8 cellular contexts compared by ENCODE assay signal in the genomic region with DNA sequence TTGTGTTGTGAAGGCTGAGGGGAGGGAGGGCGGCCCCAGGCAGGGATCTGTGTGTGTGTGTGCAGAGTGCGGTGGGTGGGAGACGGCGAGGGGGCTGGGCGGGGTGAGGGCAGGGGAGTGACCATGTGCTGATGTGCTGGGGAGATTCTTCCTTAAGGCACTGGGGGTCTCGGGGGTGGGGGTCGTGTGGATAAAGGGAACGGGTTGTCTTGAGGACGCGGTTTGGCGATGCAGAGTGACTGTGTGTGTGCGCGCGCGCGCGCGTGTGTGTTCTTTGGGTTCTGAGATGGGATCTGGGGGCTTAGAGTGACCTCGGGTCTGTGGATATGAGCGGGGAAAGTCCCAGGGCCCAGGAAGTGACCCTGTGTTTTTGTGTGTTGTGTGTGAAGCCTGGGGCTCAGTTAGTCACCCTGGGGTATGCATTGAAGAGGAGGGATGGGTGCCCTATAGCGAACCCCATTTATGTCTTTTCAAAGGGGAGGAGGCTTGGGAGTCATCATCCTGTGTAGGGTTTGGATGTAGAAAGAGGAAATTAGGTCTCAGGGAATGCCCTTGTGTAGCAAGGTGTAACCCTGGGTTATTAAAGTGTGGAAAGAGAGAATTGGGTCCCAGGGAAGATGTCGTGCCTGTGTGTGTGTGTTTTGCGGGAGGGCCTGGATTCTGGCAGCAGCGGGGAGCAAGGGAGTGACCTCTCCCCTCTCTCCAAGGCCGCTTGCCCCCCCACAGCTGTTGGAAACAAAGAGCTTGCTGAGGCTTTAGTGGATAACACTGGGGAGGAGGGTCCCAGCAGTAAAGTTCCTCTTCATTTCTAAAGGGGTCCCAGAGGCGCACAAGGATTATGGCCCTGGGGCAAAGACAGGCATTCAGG. TPM values are rescaled to one million over a fixed set of nuclear protein-coding genes. Genes with fewer than 3 reads are reported as not detected.
DNase-seq lines count a peak whose midpoint lies in the region; ATAC-seq and TF ChIP-seq lines count a peak whose summit lies in the region.

No MANE protein-coding gene starts in this region.

- no peaks in the 10 kb centered on the region for H3K36me3 ChIP-seq in testis (ENCODE audit: low read depth, missing control alignments)

- intact Hi-C loops in testis (cut with DNase I; ENCODE audit: low total_unique reads) = no loop called here

- no peak overlapping the region for H3K27ac Mint-ChIP-seq in T-helper 1 cell treated with Interleukin-12 subunit alpha and Interleukin-12 subunit beta and Interleukin-4 antibody, amounts not matched to agents 30 μg/mL and 1 μg/mL, for 36 hours
- H3K27ac Mint-ChIP-seq in activated naive CD8-positive, alpha-beta T cell treated with anti-CD3 and anti-CD28 coated beads for 36 hours = no peak overlapping the region

- peak overlapping the region in 1 of 2 donors; percentile 56 for H3K27ac ChIP-seq in testis

- no peaks in the 10 kb centered on the region for H3K9me3 ChIP-seq in testis

- H3K4me1 Mint-ChIP-seq in T-helper 1 cell treated with Interleukin-12 subunit alpha and Interleukin-12 subunit beta and Interleukin-4 antibody, amounts not matched to agents 30 μg/mL and 1 μg/mL, for 36 hours (ENCODE audit: low read depth) = peaks cover 6% of the 10 kb centered on the region
- H3K4me1 Mint-ChIP-seq in activated naive CD8-positive, alpha-beta T cell treated with anti-CD3 and anti-CD28 coated beads for 36 hours = peaks cover 7% of the 10 kb centered on the region

- H3K9me3 Mint-ChIP-seq in T-helper 1 cell treated with Interleukin-12 subunit alpha and Interleukin-12 subunit beta and Interleukin-4 antibody, amounts not matched to agents 30 μg/mL and 1 μg/mL, for 36 hours = no peaks in the 10 kb centered on the region
- H3K9me3 Mint-ChIP-seq in activated naive CD8-positive, alpha-beta T cell treated with anti-CD3 and anti-CD28 coated beads for 36 hours = no peaks in the 10 kb centered on the region

- DNase-seq in T-helper 1 cell = no peak
- DNase-seq in activated naive CD8-positive, alpha-beta T cell treated with anti-CD3 and anti-CD28 coated beads for 36 hours = peak; percentile 2
- peak; percentile 29 for DNase-seq in iPS-NIHi11 (ENCODE audit: low spot score)
- peak; percentile 17 for DNase-seq in testis

- no peaks in the 10 kb centered on the region for H3K4me1 ChIP-seq in testis

- H3K27me3 Mint-ChIP-seq in T-helper 1 cell treated with Interleukin-12 subunit alpha and Interleukin-12 subunit beta and Interleukin-4 antibody, amounts not matched to agents 30 μg/mL and 1 μg/mL, for 36 hours (ENCODE audit: low read depth) = peaks cover 55% of the 10 kb centered on the region
- H3K27me3 Mint-ChIP-seq in activated naive CD8-positive, alpha-beta T cell treated with anti-CD3 and anti-CD28 coated beads for 36 hours = peaks cover 30% of the 10 kb centered on the region

- H3K4me3 ChIP-seq in testis = peak overlapping the region; percentile 60 to 70

- TF ChIP-seq POLR2A in testis (IDR thresholded peaks at IDR 0.05) = no peak

- TF ChIP-seq CTCF in testis (IDR thresholded peaks at IDR 0.05) = no peak

- ATAC-seq in HG03159 (IDR thresholded peaks at IDR 0.05; ENCODE audit: unreplicated experiment) (no peak), HG03457 (IDR thresholded peaks at IDR 0.05; ENCODE audit: unreplicated experiment) (no peak), HG02798 (IDR thresholded peaks at IDR 0.05; ENCODE audit: poor library complexity, unreplicated experiment) (no peak)

- H3K27me3 ChIP-seq in testis = no peaks in the 10 kb centered on the region

- peak overlapping the region; percentile 54 for H3K4me3 Mint-ChIP-seq in T-helper 1 cell treated with Interleukin-12 subunit alpha and Interleukin-12 subunit beta and Interleukin-4 antibody, amounts not matched to agents 30 μg/mL and 1 μg/mL, for 36 hours
- peak overlapping the region; percentile 71 for H3K4me3 Mint-ChIP-seq in activated naive CD8-positive, alpha-beta T cell treated with anti-CD3 and anti-CD28 coated beads for 36 hours

- WGBS in testis, 2 donors = 25 to 35% methylated on average over 21 to 26 of the region's 26 CpGs

- H3K36me3 Mint-ChIP-seq in T-helper 1 cell treated with Interleukin-12 subunit alpha and Interleukin-12 subunit beta and Interleukin-4 antibody, amounts not matched to agents 30 μg/mL and 1 μg/mL, for 36 hours (ENCODE audit: low read depth) = no peaks in the 10 kb centered on the region
- H3K36me3 Mint-ChIP-seq in activated naive CD8-positive, alpha-beta T cell treated with anti-CD3 and anti-CD28 coated beads for 36 hours = no peaks in the 10 kb centered on the region

RNA-seq across cellular contexts. Expression of a gene that starts 1.4 kb away (rescaled TPM):
- under 1 TPM; 0.10 to 0.14 TPM for total RNA-seq in activated naive CD8-positive, alpha-beta T cell treated with anti-CD3 and anti-CD28 coated beads for 36 hours
- total RNA-seq in testis = 1 to 10 TPM; 5.9 to 8.7 TPM
- 2.3 TPM for polyA plus RNA-seq in testis (ENCODE audit: insufficient read depth, low read depth, low replicate concordance)

RNA-seq across cellular contexts. Expression of a gene that starts 47.4 kb away (rescaled TPM):
- 10 to 100 TPM; 16.0 to 17.6 TPM for total RNA-seq in activated naive CD8-positive, alpha-beta T cell treated with anti-CD3 and anti-CD28 coated beads for 36 hours
- 10 to 100 TPM; 16.9 to 24.9 TPM for total RNA-seq in testis
- 11.5 TPM for polyA plus RNA-seq in testis (ENCODE audit: insufficient read depth, low read depth, low replicate concordance)

Comparison
In these comparisons a context has a peak if more than half of its experiments do, and no peak if none do; other contexts are left out.
1. DNase-seq: peak in activated naive CD8-positive, alpha-beta T cell treated with anti-CD3 and anti-CD28 coated beads for 36 hours (single experiment), iPS-NIHi11 (single experiment) and testis (single experiment); none in T-helper 1 cell (0 of 5).
2. RNA of a gene that starts 1.4 kb away (total RNA-seq): 5.9 to 8.7 TPM in testis; 0.10 to 0.14 TPM in activated naive CD8-positive, alpha-beta T cell treated with anti-CD3 and anti-CD28 coated beads for 36 hours; every median in the first group is over 4 times any median in the second.